In genomic region chr9:105405514-105406131, GRCh38 we compare ENCODE assay signal across 8 cellular contexts. TPM values are rescaled to one million over a fixed set of nuclear protein-coding genes. Genes with fewer than 3 reads are reported as not detected.
DNase-seq lines count a peak whose midpoint lies in the region; ATAC-seq lines count a peak whose summit lies in the region.

No MANE protein-coding gene starts in this region.

- peak; percentile 55 to 63 for DNase-seq in NCI-H187 (lab: John Stamatoyannopoulos, UW)
- peak; percentile 36 for DNase-seq in activated T-cell treated with anti-CD3 and anti-CD28 coated beads, Interleukin-2, amount 50 U/mL, for 1 hour
- peak; percentile 57 for DNase-seq in renal cortical epithelial cell (ENCODE audit: low read depth)
- DNase-seq in sciatic nerve (ENCODE audit: low spot score), result no peak
- DNase-seq in 8988T, result no peak
- DNase-seq in iPS-NIHi11 (ENCODE audit: low spot score), result no peak

- ATAC-seq in GM18502 (IDR thresholded peaks at IDR 0.05; ENCODE audit: poor library complexity, unreplicated experiment) (peak; percentile 96), HG02610 (IDR thresholded peaks at IDR 0.05; ENCODE audit: unreplicated experiment) (peak; percentile 97), sciatic nerve (no peak)

- intact Hi-C loops in sciatic nerve (cut with DNase I), result no loop called here

RNA-seq across cellular contexts. Expression of gene FSD1L, which starts 42.2 kb away (rescaled TPM):
- total RNA-seq in renal cortical epithelial cell, result 9.4 and 12.1 TPM in 2 replicates
- total RNA-seq in sciatic nerve, result 14.0 TPM

Comparison
In these comparisons a context has a peak if more than half of its experiments do, and no peak if none do; other contexts are left out.
1. DNase-seq: peak in NCI-H187 (2 of 2), activated T-cell treated with anti-CD3 and anti-CD28 coated beads, Interleukin-2, amount 50 U/mL, for 1 hour (single experiment) and renal cortical epithelial cell (single experiment); none in sciatic nerve (single experiment), 8988T (single experiment) and iPS-NIHi11 (single experiment).